Comparison of ENCODE assay signal across 5 cellular contexts in genomic region chr3:103306081-103306480, GRCh38.
"Had no signal": no experiment of that assay in that cellular context is flagged by ENCODE, and none has a peak within 500 bp of the region (broad histone marks: within the 10 kb centered on the region; RNA-seq: fewer than 3 reads in every experiment).

No MANE protein-coding gene starts in this region.

- DNase-seq: IMR-90, KBM-7, KG1 had no signal

- H3K4me3 ChIP-seq: K562 had no signal

- H3K27ac ChIP-seq: HL-60 had no signal
